ENCODE assay signal across 4 cellular contexts in the genomic region with DNA sequence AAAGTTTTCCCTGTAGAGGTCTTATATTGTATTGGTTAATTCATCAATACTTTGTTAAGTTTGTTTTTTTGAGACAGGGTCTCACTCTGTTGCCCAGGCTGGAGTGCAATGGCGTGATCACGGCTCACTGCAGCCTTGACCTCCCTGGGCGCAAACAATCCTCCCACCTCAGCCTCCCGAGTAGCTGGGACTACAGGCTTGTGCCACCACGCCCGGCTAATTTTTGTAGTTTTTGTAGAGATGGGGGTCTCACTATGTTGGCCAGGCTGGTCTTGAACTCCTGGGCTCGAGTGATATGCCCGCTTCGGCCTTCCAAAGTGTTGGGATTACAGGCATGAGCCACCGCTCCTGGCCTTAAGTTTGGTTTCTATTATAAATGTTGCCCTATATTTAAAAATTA. TPM values are rescaled to one million over a fixed set of nuclear protein-coding genes. Genes with fewer than 3 reads are reported as not detected.
"Had no signal": no experiment of that assay in that cellular context is flagged by ENCODE, and none has a peak within 500 bp of the region (broad histone marks: within the 10 kb centered on the region; RNA-seq: fewer than 3 reads in every experiment).

No MANE protein-coding gene starts in this region.

RNA-seq across cellular contexts. Expression of gene AMN, which starts 4.4 kb away (rescaled TPM):
- total RNA-seq: dermis blood vessel endothelial cell, endothelial cell of umbilical vein, sigmoid colon had no signal
- polyA plus RNA-seq: mammary epithelial cell had no signal
